In the genomic region with DNA sequence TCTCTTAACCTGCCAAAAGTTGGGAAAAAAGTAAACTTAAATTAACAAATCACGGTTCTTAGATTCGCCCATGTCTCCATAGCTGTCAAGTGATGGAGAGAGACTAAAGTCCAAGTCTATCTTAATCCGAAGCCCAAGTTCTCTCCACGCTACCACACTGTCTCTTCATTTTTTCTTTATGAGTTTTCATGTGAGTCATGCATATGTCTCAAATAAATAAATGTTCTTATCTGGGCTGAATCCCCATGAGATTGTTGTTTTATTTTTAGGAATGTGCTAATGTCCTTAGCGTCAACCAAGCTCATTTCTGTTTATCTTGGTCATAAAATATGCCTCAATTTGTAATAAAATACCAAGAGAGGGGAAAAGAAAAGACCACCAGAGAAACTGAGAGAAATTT, we compare ENCODE assay signal across 17 cellular contexts.
DNase-seq lines count a peak whose midpoint lies in the region; TF ChIP-seq lines count a peak whose summit lies in the region.
"Had no signal": no experiment of that assay in that cellular context is flagged by ENCODE, and none has a peak within 500 bp of the region (broad histone marks: within the 10 kb centered on the region; RNA-seq: fewer than 3 reads in every experiment).

No MANE protein-coding gene starts in this region.

- TF ChIP-seq CTCF in choroid plexus epithelial cell (conservative IDR thresholded peaks at IDR 0.05; ENCODE audit: low read depth, low read length) (no peak), nephron progenitor cell (IDR thresholded peaks at IDR 0.05) (no peak)

- no peak overlapping the region for H3K27ac ChIP-seq in BLaER1
- H3K27ac ChIP-seq: esophagus squamous epithelium, parathyroid adenoma had no signal

- peaks cover 8% of the 10 kb centered on the region for H3K4me1 ChIP-seq in BLaER1
- H3K4me1 ChIP-seq: esophagus squamous epithelium, parathyroid adenoma had no signal

- H3K36me3 Mint-ChIP-seq in nephron progenitor cell (ENCODE audit: low read depth) = no peaks in the 10 kb centered on the region
- H3K36me3 Mint-ChIP-seq: activated naive CD4-positive, alpha-beta T cell treated with anti-CD3 and anti-CD28 coated beads, Interleukin-2, amount 50 U/mL, for 24 hours; T-cell; type B pancreatic cell had no signal

- H3K4me3 Mint-ChIP-seq in nephron progenitor cell = no peak overlapping the region
- H3K4me3 Mint-ChIP-seq: activated B cell treated with CpG ODN at 0.5 μM for 24 hours; activated naive CD4-positive, alpha-beta T cell treated with anti-CD3 and anti-CD28 coated beads, Interleukin-2, amount 50 U/mL, for 24 hours; T-cell; type B pancreatic cell had no signal

- no peak overlapping the region for H3K9ac ChIP-seq in BLaER1
- H3K9ac ChIP-seq: parathyroid adenoma had no signal

- H3K27me3 ChIP-seq in BLaER1 = no peaks in the 10 kb centered on the region
- H3K27me3 ChIP-seq: esophagus squamous epithelium had no signal

- no peaks in the 10 kb centered on the region for H3K36me3 ChIP-seq in BLaER1
- H3K36me3 ChIP-seq: esophagus squamous epithelium had no signal

- no peaks in the 10 kb centered on the region for H3K9me3 ChIP-seq in BLaER1
- H3K9me3 ChIP-seq: esophagus squamous epithelium had no signal

- H3K4me3 ChIP-seq in BLaER1 (no peak overlapping the region), choroid plexus epithelial cell (ENCODE audit: low read depth, low read length) (no peak overlapping the region)
- H3K4me3 ChIP-seq: esophagus squamous epithelium had no signal

- H3K4me1 Mint-ChIP-seq in nephron progenitor cell = no peaks in the 10 kb centered on the region
- H3K4me1 Mint-ChIP-seq: activated B cell treated with CpG ODN at 0.5 μM for 24 hours; activated naive CD4-positive, alpha-beta T cell treated with anti-CD3 and anti-CD28 coated beads, Interleukin-2, amount 50 U/mL, for 24 hours; T-cell had no signal

- H3K9me3 Mint-ChIP-seq in nephron progenitor cell = peaks cover 2% of the 10 kb centered on the region
- H3K9me3 Mint-ChIP-seq: T-cell, type B pancreatic cell had no signal

- peaks cover 6% of the 10 kb centered on the region for H3K27me3 Mint-ChIP-seq in nephron progenitor cell (ENCODE audit: low read depth, poor library complexity)
- H3K27me3 Mint-ChIP-seq: T-cell, type B pancreatic cell had no signal

- H4K20me1 ChIP-seq in BLaER1 = no peaks in the 10 kb centered on the region

- peak; percentile 92 for DNase-seq in LHCN-M2 (ENCODE audit: low read depth)
- DNase-seq in choroid plexus epithelial cell (ENCODE audit: low read depth) = peak; percentile 74
- DNase-seq in nephron progenitor cell = no peak
- DNase-seq in NCI-H1048 (lab: John Stamatoyannopoulos, UW) = no peak
- DNase-seq in GF-D8 (lab: John Stamatoyannopoulos, UW) = no peak
- DNase-seq in stimulated activated CD4-positive, alpha-beta T cell treated with anti-CD3 and anti-CD28 coated beads, Interleukin-12 subunit alpha, Interleukin-12 subunit beta, amount 100 ng/mL, for 4 hours = no peak
- no peak for DNase-seq in putamen (ENCODE audit: low spot score)
- DNase-seq: activated B cell treated with CpG ODN at 0.5 μM for 24 hours, cortex of kidney, DND-41, esophagus squamous epithelium, NCI-H2227 treated with DMSO at 0.1 percent for 48 hours, T-cell had no signal

- H3K4me2 ChIP-seq in BLaER1 = peak overlapping the region; percentile 32

- peak overlapping the region; percentile 11 for H3K27ac Mint-ChIP-seq in nephron progenitor cell
- H3K27ac Mint-ChIP-seq: activated B cell treated with CpG ODN at 0.5 μM for 24 hours; activated naive CD4-positive, alpha-beta T cell treated with anti-CD3 and anti-CD28 coated beads, Interleukin-2, amount 50 U/mL, for 24 hours; T-cell; type B pancreatic cell had no signal

Comparison
In these comparisons a context has a peak if more than half of its experiments do, and no peak if none do; other contexts are left out.
1. DNase-seq: peak in LHCN-M2 (single experiment) and choroid plexus epithelial cell (single experiment); none in nephron progenitor cell (single experiment), NCI-H1048 (single experiment), GF-D8 (single experiment), stimulated activated CD4-positive, alpha-beta T cell treated with anti-CD3 and anti-CD28 coated beads, Interleukin-12 subunit alpha, Interleukin-12 subunit beta, amount 100 ng/mL, for 4 hours (single experiment) and putamen (single experiment).